18 cellular contexts compared by ENCODE assay signal in the genomic region with DNA sequence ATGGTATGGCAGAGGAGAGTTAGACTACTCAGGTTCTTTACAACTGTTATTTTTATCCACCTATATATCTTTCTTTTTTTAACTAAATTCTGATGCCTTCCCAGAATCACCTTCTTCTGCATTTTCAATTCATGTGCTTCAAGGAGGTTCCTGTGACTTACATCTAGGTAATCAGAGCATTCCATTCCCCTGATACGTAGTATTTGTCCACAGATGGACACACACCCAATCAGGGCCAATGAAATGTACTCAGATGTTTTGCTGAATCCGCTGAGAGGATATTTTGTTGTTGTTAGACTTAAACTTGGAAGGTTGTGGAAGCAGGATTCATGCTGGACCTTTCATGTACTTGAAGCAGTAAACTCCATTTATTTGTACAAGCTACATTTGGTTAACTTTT.
DNase-seq lines count a peak whose midpoint lies in the region; TF ChIP-seq lines count a peak whose summit lies in the region.
"Had no signal": no experiment of that assay in that cellular context is flagged by ENCODE, and none has a peak within 500 bp of the region (broad histone marks: within the 10 kb centered on the region; RNA-seq: fewer than 3 reads in every experiment).

No MANE protein-coding gene starts in this region.

- dilution Hi-C loops in mammary epithelial cell (cut with HindIII; ENCODE audit: low sequenced_read_pairs) = no loop called here

- H3K79me2 ChIP-seq in mammary epithelial cell (ENCODE audit: insufficient read depth, low read length) = no peaks in the 10 kb centered on the region

- H3K4me1 ChIP-seq in mammary epithelial cell (ENCODE audit: insufficient read depth, low read length) (no peaks in the 10 kb centered on the region), colonic mucosa (no peaks in the 10 kb centered on the region)
- H3K4me1 ChIP-seq: A549, Caco-2 had no signal

- no peak overlapping the region for H2AFZ ChIP-seq in mammary epithelial cell (ENCODE audit: low read depth, low read length)

- CTCF ChIA-PET in mammary epithelial cell (lab: Charles Lee; ENCODE audit: low non-redundant PET) (no interaction called here), MCF 10A (lab: Yijun Ruan, JAX) (interaction anchor here (0.6 kb wide), 1 partner anchor 49 kb away, joined by 3 read pairs; no protein-coding TSS in a partner anchor)

- H3K9me3 Mint-ChIP-seq in MCF 10A (ENCODE audit: unreplicated experiment) = no peaks in the 10 kb centered on the region
- H3K9me3 Mint-ChIP-seq: H9 had no signal

- no peaks in the 10 kb centered on the region for H3K4me1 Mint-ChIP-seq in MCF 10A (ENCODE audit: insufficient read depth, unreplicated experiment)

- in situ Hi-C loops in mammary epithelial cell (cut with MboI; ENCODE audit: low sequenced_read_pairs in 2 of 2) = no loop called here

- H3K27me3 Mint-ChIP-seq in MCF 10A (ENCODE audit: insufficient read depth, unreplicated experiment) = no peaks in the 10 kb centered on the region

- no peaks in the 10 kb centered on the region for H3K36me3 ChIP-seq in mammary epithelial cell (ENCODE audit: insufficient read depth, low read length)
- H3K36me3 ChIP-seq in colonic mucosa = no peaks in the 10 kb centered on the region

- H3K4me2 ChIP-seq in mammary epithelial cell (ENCODE audit: insufficient read depth, low read depth, low read length) = no peak overlapping the region
- H3K4me2 ChIP-seq: A549 had no signal

- no peak overlapping the region for H3K4me3 ChIP-seq in mammary epithelial cell (replicated peaks in 1 of 3; ENCODE audit: insufficient read depth in 1 of 3, low read depth in 2 of 3, low read length in 3 of 3)
- H3K4me3 ChIP-seq in fibroblast of villous mesenchyme (ENCODE audit: low read depth, low read length) = no peak overlapping the region
- H3K4me3 ChIP-seq in colonic mucosa = no peak overlapping the region
- H3K4me3 ChIP-seq: A549 had no signal

- no peaks in the 10 kb centered on the region for H3K36me3 Mint-ChIP-seq in MCF 10A (ENCODE audit: insufficient read depth, unreplicated experiment)

- TF ChIP-seq CTCF in mammary epithelial cell (conservative IDR thresholded peaks at IDR 0.05 in 1 of 2, IDR thresholded peaks at IDR 0.05 in 1 of 2; ENCODE audit: extremely low read depth in 1 of 2, insufficient read depth in 1 of 2, low read depth in 1 of 2, low read length in 2 of 2) (no peak), MCF 10A (IDR thresholded peaks at IDR 0.05; ENCODE audit: unreplicated experiment) (no peak), fibroblast of villous mesenchyme (IDR thresholded peaks at IDR 0.05; ENCODE audit: insufficient read depth, low read depth, low read length) (no peak), colonic mucosa (IDR thresholded peaks at IDR 0.05) (no peak)

- H3K27me3 ChIP-seq in mammary epithelial cell (ENCODE audit: insufficient read depth, low read length) (no peaks in the 10 kb centered on the region), colonic mucosa (no peaks in the 10 kb centered on the region)

- POLR2A ChIA-PET in MCF 10A (lab: Yijun Ruan, JAX) = no interaction called here

- H3K9me3 ChIP-seq in mammary epithelial cell (replicated peaks; ENCODE audit: insufficient read depth, low read length) (no peaks in the 10 kb centered on the region), colonic mucosa (no peaks in the 10 kb centered on the region)
- H3K9me3 ChIP-seq: A549, Caco-2 had no signal

- H3K4me3 Mint-ChIP-seq in MCF 10A (ENCODE audit: unreplicated experiment) = no peak overlapping the region
- H3K4me3 Mint-ChIP-seq: CD4-positive, alpha-beta T cell; H9 had no signal

- 83% methylated on average over 2 of the region's 2 CpGs for WGBS in mammary epithelial cell (ENCODE audit: low coverage, missing lambda C conversion rate)

- H3K27ac ChIP-seq in mammary epithelial cell (ENCODE audit: insufficient read depth, low read depth, low read length) (no peak overlapping the region), colonic mucosa (no peak overlapping the region)
- H3K27ac ChIP-seq: 22Rv1, A549, C4-2B had no signal

- H3K9ac ChIP-seq in mammary epithelial cell (ENCODE audit: insufficient read depth, low read length) (no peak overlapping the region), colonic mucosa (ENCODE audit: low read depth in 2 of 2, low read length in 2 of 2) (no peak overlapping the region)

- no TSS peak for BruUV-seq in mammary epithelial cell (replicated peaks; lab: Mats Ljungman, UMichigan)
- BruUV-seq in MCF 10A (replicated peaks; lab: Mats Ljungman, UMichigan) = no TSS peak

- intact Hi-C loops in mammary epithelial cell (cut with micrococcal nuclease) (no loop called here), MCF 10A (cut with micrococcal nuclease) (no loop called here), colonic mucosa (cut with DNase I) (no loop called here)

- DNase-seq in mammary epithelial cell (peak; percentile 2), MCF 10A (ENCODE audit: unreplicated experiment) (no peak), amniotic epithelial cell (ENCODE audit: low read depth) (peak; percentile 7), fibroblast of villous mesenchyme (ENCODE audit: low read depth) (peak; percentile 1), EL (no peak), SIG-M5 (lab: John Stamatoyannopoulos, UW) (no peak), colonic mucosa (no peak)
- DNase-seq in activated CD8-positive, alpha-beta memory T cell treated with anti-CD3 and anti-CD28 coated beads, Interleukin-2, amount 50 U/mL, for 48 hours = no peak
- DNase-seq: AML-193; Caco-2; CD4-positive, alpha-beta T cell; DMS153; DMS79; GF-D8; H9 had no signal

- no peaks in the 10 kb centered on the region for H4K20me1 ChIP-seq in mammary epithelial cell (ENCODE audit: insufficient read depth, low read length)

- H3K27ac Mint-ChIP-seq in MCF 10A (ENCODE audit: low read depth, unreplicated experiment) = no peak overlapping the region
- H3K27ac Mint-ChIP-seq: CD4-positive, alpha-beta T cell; H9 had no signal

Comparison
In these comparisons a context has a peak if more than half of its experiments do, and no peak if none do; other contexts are left out.
1. DNase-seq: peak in mammary epithelial cell (single experiment), amniotic epithelial cell (single experiment) and fibroblast of villous mesenchyme (single experiment); none in MCF 10A (single experiment), EL (single experiment), SIG-M5 (single experiment), colonic mucosa (single experiment) and activated CD8-positive, alpha-beta memory T cell treated with anti-CD3 and anti-CD28 coated beads, Interleukin-2, amount 50 U/mL, for 48 hours (single experiment).